9 cellular contexts compared by ENCODE assay signal in genomic region chr7:22856437-22856836, GRCh38. TPM values are rescaled to one million over a fixed set of nuclear protein-coding genes. Genes with fewer than 3 reads are reported as not detected.
DNase-seq lines count a peak whose midpoint lies in the region; ATAC-seq, FAIRE-seq and TF ChIP-seq lines count a peak whose summit lies in the region.
"Had no signal": no experiment of that assay in that cellular context is flagged by ENCODE, and none has a peak within 500 bp of the region (broad histone marks: within the 10 kb centered on the region; RNA-seq: fewer than 3 reads in every experiment).

No MANE protein-coding gene starts in this region.

- POLR2A ChIA-PET in GM12878 (lab: Charles Lee), result interaction anchor here (0.6 to 3.7 kb wide), 15 partner anchors 11 to 161 kb away, joined by 3 to 23 read pairs (median 4); no protein-coding TSS in a partner anchor

- BruUV-seq in GM12878 (replicated peaks; lab: Mats Ljungman, UMichigan), result no TSS peak

- H3K27me3 ChIP-seq in MG63 (no peaks in the 10 kb centered on the region), GM12878 (replicated peaks in 1 of 2; ENCODE audit: control insufficient read depth in 2 of 2, insufficient read depth in 2 of 2, low read length in 1 of 2) (no peaks in the 10 kb centered on the region), sigmoid colon (no peaks in the 10 kb centered on the region)

- TF ChIP-seq CTCF in GM12864 (IDR thresholded peaks at IDR 0.05; ENCODE audit: low read depth, low read length, missing control alignments) (no peak), GM12878 (IDR thresholded peaks at IDR 0.05 in 2 of 3, conservative IDR thresholded peaks at IDR 0.05 in 1 of 3; ENCODE audit: control insufficient read depth in 2 of 3, extremely low read depth in 1 of 3, insufficient read depth in 1 of 3, low read depth in 3 of 3, low read length in 3 of 3) (no peak), sigmoid colon (IDR thresholded peaks at IDR 0.05) (no peak)

- WGBS in GM12878 (ENCODE audit: insufficient coverage, insufficient replicate concordance, low lambda C conversion rate, missing lambda C conversion rate), result 25% methylated on average over 2 of the region's 2 CpGs
- 72 to 90% methylated on average over 2 of the region's 2 CpGs for WGBS in sigmoid colon, 2 donors

- in situ Hi-C loops in GM12878 (cut with MboI), result no loop called here

- SMC1A ChIA-PET in GM12878 (lab: Charles Lee; ENCODE audit: uncharacterized antibody, unreplicated experiment), result interaction anchor here (0.7 to 3.8 kb wide), 24 partner anchors 8 to 202 kb away, joined by 3 to 39 read pairs (median 6); partner anchors contain the start of gene TOMM7

- H3K79me2 ChIP-seq in GM12878 (ENCODE audit: control insufficient read depth, insufficient read depth, low read length), result peaks cover 38% of the 10 kb centered on the region

- FAIRE-seq in GM12878 (lab: Jason Lieb, UNC), result no peak

- no peak for ATAC-seq in GM12878

- H3K27ac ChIP-seq in GM12878 (ENCODE audit: control insufficient read depth, insufficient read depth) (peak overlapping the region; percentile 94), sigmoid colon (peak overlapping the region; percentile 92 to 98 (median 98))

- H3K36me3 ChIP-seq in MG63 (peaks cover 54% of the 10 kb centered on the region), GM12878 (ENCODE audit: control insufficient read depth in 2 of 2, insufficient read depth in 2 of 2, low read length in 1 of 2) (peaks cover 0 to 5% of the 10 kb centered on the region in 2 experiments; a peak in 1 of 4 replicates), sigmoid colon (peaks cover 0 to 21% (median 2%) of the 10 kb centered on the region in 4 donors)

- CTCF ChIA-PET in GM12878 (lab: Yijun Ruan, JAX), result interaction anchor here (0.6 to 4.8 kb wide), 16 partner anchors 10 to 250 kb away, joined by 3 to 40 read pairs (median 7); partner anchors contain the start of gene KLHL7

- no peaks in the 10 kb centered on the region for H4K20me1 ChIP-seq in GM12878 (ENCODE audit: control insufficient read depth, insufficient read depth)

- DNase-seq in GM12864 (ENCODE audit: low read depth) (no peak), MG63 (no peak), GM12878 (ENCODE audit: low read depth, low spot score) (no peak), sigmoid colon (no peak), GM19240 (ENCODE audit: insufficient read length, low spot score) (no peak), DMS 273 (lab: John Stamatoyannopoulos, UW; ENCODE audit: unreplicated experiment) (no peak), NCI-H345 treated with DMSO at 0.1 percent for 48 hours (lab: John Stamatoyannopoulos, UW; ENCODE audit: unreplicated experiment) (no peak)
- DNase-seq: SHP77 treated with DMSO at 0.1 percent for 48 hours; stimulated activated CD4-positive, alpha-beta T cell treated with anti-CD3 and anti-CD28 coated beads, Interleukin-12 subunit alpha, Interleukin-12 subunit beta, amount 100 ng/mL, for 4 hours had no signal

- peak overlapping the region; percentile 98 for H3K9ac ChIP-seq in GM12878 (ENCODE audit: control insufficient read depth, insufficient read depth, low read length)

- H3K9me3 ChIP-seq in MG63 (no peaks in the 10 kb centered on the region), GM12878 (replicated peaks; ENCODE audit: control insufficient read depth, insufficient read depth, low read length) (no peaks in the 10 kb centered on the region), sigmoid colon (no peaks in the 10 kb centered on the region)

- H3K4me2 ChIP-seq in GM12878 (ENCODE audit: control insufficient read depth, insufficient read depth), result peak overlapping the region; percentile 83

- TF ChIP-seq EP300 in GM12878 (IDR thresholded peaks at IDR 0.05; ENCODE audit: borderline replicate concordance in 1 of 2, control insufficient read depth in 1 of 2, low read depth in 2 of 2, low read length in 2 of 2) (no peak), sigmoid colon (IDR thresholded peaks at IDR 0.05) (no peak)

- TF ChIP-seq POLR2A in GM12878 (IDR thresholded peaks at IDR 0.05; ENCODE audit: low read depth, low read length), result no peak
- no peak for TF ChIP-seq POLR2A in sigmoid colon (IDR thresholded peaks at IDR 0.05)

- no peak for TF ChIP-seq RAD21 in GM12878 (IDR thresholded peaks at IDR 0.05; ENCODE audit: insufficient read depth, low read depth, low read length)

- peak overlapping the region; percentile 56 for H3K4me3 ChIP-seq in GM12864 (ENCODE audit: low read depth, low read length)
- peak overlapping the region; percentile 74 for H3K4me3 ChIP-seq in MG63
- peak overlapping the region; percentile 84 for H3K4me3 ChIP-seq in GM12878
- no peak overlapping the region for H3K4me3 ChIP-seq in sigmoid colon

- H3K4me1 ChIP-seq in GM12878 (ENCODE audit: control insufficient read depth, insufficient read depth, low read length), result peaks cover 14% of the 10 kb centered on the region
- peaks cover 0 to 54% (median 42%) of the 10 kb centered on the region in 4 donors for H3K4me1 ChIP-seq in sigmoid colon

- intact Hi-C loops in GM12878 (cut with micrococcal nuclease; ENCODE audit: unreplicated experiment), result loop anchor here (10.0 kb wide), 2 partner anchors 98 to 328 kb away; partner anchors contain the start of gene NUP42
- intact Hi-C loops in sigmoid colon (cut with DNase I), result loop anchor here (10.0 kb wide), 4 partner anchors 198 to 618 kb away; partner anchors contain the start of genes IGF2BP3 and KLHL7

- H2AFZ ChIP-seq in GM12878 (ENCODE audit: control insufficient read depth, low read depth, low read length), result no peak overlapping the region

- RAD21 ChIA-PET in GM12878 (lab: Charles Lee; ENCODE audit: unreplicated experiment), result interaction anchor here (0.9 to 5.7 kb wide), 15 partner anchors 8 to 250 kb away, joined by 3 to 46 read pairs (median 5); partner anchors contain the start of genes HYCC1 and TOMM7

TF ChIP-seq in GM12878, 131 proteins besides CTCF, POLR2A, EP300 and RAD21:
- TF ChIP-seq IKZF1 (conservative IDR thresholded peaks at IDR 0.05) (no peak), FOXK2 (IDR thresholded peaks at IDR 0.05) (no peak), CBX3 (IDR thresholded peaks at IDR 0.05; ENCODE audit: borderline replicate concordance, low read depth) (no peak)

RNA-seq across cellular contexts. Expression of gene TOMM7, which starts 33.8 kb away (rescaled TPM):
- 131 and 141 TPM in 2 replicates for total RNA-seq in MG63 (2014; rRNA removed; shearing (Covaris generic); ENCODE audit: low replicate concordance)
- 25.0 and 27.4 TPM in 2 replicates for total RNA-seq in GM12878 (2013; cell fraction: nucleolus; rRNA removed)
- 173 and 183 TPM in 2 replicates for total RNA-seq in GM12878 (2014; rRNA removed)
- total RNA-seq in GM12878 (2014; rRNA removed; fragmentation: Illumina TruSeq; extraction: Trizol), result 182 and 183 TPM in 2 replicates
- total RNA-seq in GM12878 (2021), result 234 and 256 TPM in 2 replicates
- 230 TPM for polyA plus RNA-seq in GM12878 (2011; ENCODE audit: low read depth)
- 946 and 1,497 TPM in 2 replicates for polyA plus RNA-seq in GM12878 (2011; rRNA removed)
- polyA plus RNA-seq in GM12878 (2011; cell fraction: cytosol; rRNA removed), result 205 and 237 TPM in 2 replicates
- 100 and 101 TPM in 2 replicates for polyA plus RNA-seq in GM12878 (2011; cell fraction: nucleus; rRNA removed)
- 306 and 736 TPM in 2 replicates for polyA plus RNA-seq in GM12878 (2012)
- polyA plus RNA-seq in GM12878 (2014; fragmentation: Illumina TruSeq; extraction: Trizol), result 107 and 151 TPM in 2 replicates
- polyA plus RNA-seq in GM12878 (2014; fragmentation: Nextera tagmentation; extraction: Ambion mirVana), result 100 to 1,000 TPM; 368 to 461 TPM
- 237 and 277 TPM in 2 replicates for polyA plus RNA-seq in GM12878 (2014; rRNA removed)
- 100 to 1,000 TPM; 460 to 475 TPM for polyA plus RNA-seq in GM12878 (2016; fragmentation: Nextera tagmentation; extraction: Ambion mirVana)
- polyA minus RNA-seq in GM12878 (2011; rRNA and poly(A)+ RNA removed), result 52.5 and 58.4 TPM in 2 replicates
- 18.3 and 28.3 TPM in 2 replicates for polyA minus RNA-seq in GM12878 (2011; cell fraction: cytosol; rRNA and poly(A)+ RNA removed)
- 11.6 and 14.9 TPM in 2 replicates for polyA minus RNA-seq in GM12878 (2011; cell fraction: nucleus; rRNA and poly(A)+ RNA removed)
- 100 to 1,000 TPM; 148 to 341 (median 277) TPM for total RNA-seq in sigmoid colon
- 100 to 1,000 TPM; 324 to 625 (median 452) TPM for polyA plus RNA-seq in sigmoid colon

Comparison
In these comparisons a context has a peak if more than half of its experiments do, and no peak if none do; other contexts are left out.
1. H3K4me3 ChIP-seq: peak in GM12864 (single experiment), MG63 (single experiment) and GM12878 (single experiment); none in sigmoid colon (0 of 4).